In genomic region chr3:143465638-143466037, GRCh38 we compare ENCODE assay signal across 25 cellular contexts.
"Had no signal": no experiment of that assay in that cellular context is flagged by ENCODE, and none has a peak within 500 bp of the region (broad histone marks: within the 10 kb centered on the region; RNA-seq: fewer than 3 reads in every experiment).

No MANE protein-coding gene starts in this region.

- H3K9me3 Mint-ChIP-seq: activated naive CD8-positive, alpha-beta T cell treated with anti-CD3 and anti-CD28 coated beads for 36 hours; activated T-cell treated with anti-CD3 and anti-CD28 coated beads, Interleukin-2, amount 50 U/mL, for 4 hours; activated T-helper 2 cell treated with anti-CD3 and anti-CD28 coated beads, Interferon-gamma antibody, Interleukin-2, Interleukin-4, amounts not matched to agents 10 μg/mL and 5 μg/mL and 100 μg/mL, durations not matched to agents 14 hours and 24 hours and 36 hours; central memory CD8-positive, alpha-beta T cell; endodermal cell; stimulated activated effector memory CD8-positive, alpha-beta T cell treated with anti-CD3 and anti-CD28 coated beads, Interleukin-12 subunit alpha, Interleukin-12 subunit beta, amount 100 ng/mL, for 72 hours; T-helper 1 cell treated with Interleukin-12 subunit alpha and Interleukin-12 subunit beta and Interleukin-4 antibody, amounts not matched to agents 30 μg/mL and 1 μg/mL, for 36 hours; WTC11 had no signal

- H3K4me3 Mint-ChIP-seq: activated CD4-positive, alpha-beta T cell treated with anti-CD3 and anti-CD28 coated beads for 36 hours; activated naive CD8-positive, alpha-beta T cell treated with anti-CD3 and anti-CD28 coated beads for 36 hours; activated T-cell treated with anti-CD3 and anti-CD28 coated beads, Interleukin-2, amount 50 U/mL, for 4 hours; central memory CD8-positive, alpha-beta T cell; endodermal cell; stimulated activated effector memory CD8-positive, alpha-beta T cell treated with anti-CD3 and anti-CD28 coated beads, Interleukin-12 subunit alpha, Interleukin-12 subunit beta, amount 100 ng/mL, for 72 hours; stimulated activated naive CD8-positive, alpha-beta T cell treated with anti-CD3 and anti-CD28 coated beads, Interleukin-15, amount 100 ng/mL, for 72 hours; T-helper 1 cell treated with Interleukin-12 subunit alpha and Interleukin-12 subunit beta and Interleukin-4 antibody, amounts not matched to agents 30 μg/mL and 1 μg/mL, for 36 hours; WTC11 had no signal

- H3K27me3 ChIP-seq: heart right ventricle, right lobe of liver, tibial artery had no signal

- H3K4me1 ChIP-seq: heart right ventricle, left ventricle myocardium inferior, right lobe of liver, tibial artery had no signal

- H3K9me3 ChIP-seq: heart right ventricle, left ventricle myocardium inferior, right lobe of liver, tibial artery had no signal

- ATAC-seq: activated CD4-positive, alpha-beta T cell treated with anti-CD3 and anti-CD28 coated beads for 36 hours; activated T-cell treated with anti-CD3 and anti-CD28 coated beads, Interleukin-2, amount 50 U/mL, for 4 hours; heart right ventricle; stimulated activated effector memory CD8-positive, alpha-beta T cell treated with anti-CD3 and anti-CD28 coated beads, Interleukin-12 subunit alpha, Interleukin-12 subunit beta, amount 100 ng/mL, for 72 hours; stimulated activated naive CD8-positive, alpha-beta T cell treated with anti-CD3 and anti-CD28 coated beads, Interleukin-15, amount 100 ng/mL, for 72 hours; WTC11 had no signal

- DNase-seq: activated CD4-positive, alpha-beta T cell treated with anti-CD3 and anti-CD28 coated beads for 36 hours; activated CD4-positive, alpha-beta T cell treated with anti-CD3 and anti-CD28 coated beads, Interleukin-2, amount 50 U/mL, for 4 hours; activated CD8-positive, alpha-beta memory T cell treated with anti-CD3 and anti-CD28 coated beads, Interleukin-2, amount 50 U/mL, for 48 hours; activated naive CD4-positive, alpha-beta T cell; activated naive CD8-positive, alpha-beta T cell treated with anti-CD3 and anti-CD28 coated beads for 36 hours; activated T-cell treated with anti-CD3 and anti-CD28 coated beads, Interleukin-2, amount 50 U/mL, for 4 hours; endodermal cell; heart right ventricle; islet precursor cell; left ventricle myocardium inferior; stimulated activated CD4-positive, alpha-beta T cell treated with anti-CD3 and anti-CD28 coated beads, Interleukin-2, amount 100 ng/mL, for 24 hours; stimulated activated naive CD8-positive, alpha-beta T cell treated with anti-CD3 and anti-CD28 coated beads, Interleukin-15, amount 100 ng/mL, for 72 hours; T1000; tibial artery had no signal

- H3K27ac Mint-ChIP-seq: activated CD4-positive, alpha-beta T cell treated with anti-CD3 and anti-CD28 coated beads for 36 hours; activated naive CD8-positive, alpha-beta T cell treated with anti-CD3 and anti-CD28 coated beads for 36 hours; activated T-helper 2 cell treated with anti-CD3 and anti-CD28 coated beads, Interferon-gamma antibody, Interleukin-2, Interleukin-4, amounts not matched to agents 10 μg/mL and 5 μg/mL and 100 μg/mL, durations not matched to agents 14 hours and 24 hours and 36 hours; endodermal cell; stimulated activated effector memory CD8-positive, alpha-beta T cell treated with anti-CD3 and anti-CD28 coated beads, Interleukin-12 subunit alpha, Interleukin-12 subunit beta, amount 100 ng/mL, for 72 hours; T-helper 1 cell treated with Interleukin-12 subunit alpha and Interleukin-12 subunit beta and Interleukin-4 antibody, amounts not matched to agents 30 μg/mL and 1 μg/mL, for 36 hours; WTC11 had no signal

- FAIRE-seq: astrocyte, urothelium cell line had no signal

- H3K4me3 ChIP-seq: coronary artery, heart right ventricle, left ventricle myocardium inferior, right lobe of liver, skin epidermis, tibial artery had no signal

- H3K27me3 Mint-ChIP-seq: activated CD4-positive, alpha-beta T cell treated with anti-CD3 and anti-CD28 coated beads for 36 hours; activated naive CD8-positive, alpha-beta T cell treated with anti-CD3 and anti-CD28 coated beads for 36 hours; central memory CD8-positive, alpha-beta T cell; stimulated activated naive CD8-positive, alpha-beta T cell treated with anti-CD3 and anti-CD28 coated beads, Interleukin-15, amount 100 ng/mL, for 72 hours had no signal

- H3K36me3 Mint-ChIP-seq: stimulated activated effector memory CD8-positive, alpha-beta T cell treated with anti-CD3 and anti-CD28 coated beads, Interleukin-12 subunit alpha, Interleukin-12 subunit beta, amount 100 ng/mL, for 72 hours; WTC11 had no signal

- H3K36me3 ChIP-seq: right lobe of liver, tibial artery had no signal

- H3K4me1 Mint-ChIP-seq: activated CD4-positive, alpha-beta T cell treated with anti-CD3 and anti-CD28 coated beads for 36 hours; activated naive CD8-positive, alpha-beta T cell treated with anti-CD3 and anti-CD28 coated beads for 36 hours; central memory CD8-positive, alpha-beta T cell; endodermal cell; stimulated activated effector memory CD8-positive, alpha-beta T cell treated with anti-CD3 and anti-CD28 coated beads, Interleukin-12 subunit alpha, Interleukin-12 subunit beta, amount 100 ng/mL, for 72 hours; stimulated activated naive CD8-positive, alpha-beta T cell treated with anti-CD3 and anti-CD28 coated beads, Interleukin-15, amount 100 ng/mL, for 72 hours had no signal

- H3K27ac ChIP-seq: coronary artery, epithelial cell of prostate, heart right ventricle, left ventricle myocardium inferior, right lobe of liver, skin epidermis, tibial artery had no signal
